ENCODE assay signal across 11 cellular contexts in the genomic region with DNA sequence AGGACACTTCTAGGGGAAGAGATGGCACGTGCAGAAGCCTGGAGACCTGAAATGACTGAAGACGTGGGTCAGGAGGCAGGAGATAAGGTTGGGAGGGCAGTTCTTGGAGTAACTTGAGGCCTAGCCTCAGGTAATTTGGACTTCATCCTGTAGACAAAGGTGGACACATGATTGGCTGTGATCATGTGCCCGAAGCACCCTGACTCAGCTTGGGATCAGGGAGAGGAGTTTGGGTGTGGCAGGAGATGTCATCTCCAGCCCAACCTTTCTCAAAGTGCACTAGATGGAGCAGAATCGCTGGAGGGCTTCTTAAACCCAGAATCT. TPM values are rescaled to one million over a fixed set of nuclear protein-coding genes. Genes with fewer than 3 reads are reported as not detected.
DNase-seq lines count a peak whose midpoint lies in the region; ATAC-seq lines count a peak whose summit lies in the region.
"Had no signal": no experiment of that assay in that cellular context is flagged by ENCODE, and none has a peak within 500 bp of the region (broad histone marks: within the 10 kb centered on the region; RNA-seq: fewer than 3 reads in every experiment).

No MANE protein-coding gene starts in this region.

- no peak for DNase-seq in activated naive CD4-positive, alpha-beta T cell treated with anti-CD3 and anti-CD28 coated beads, Interleukin-2, amount 10 ng/mL, durations not matched to agents 7 days and 5 days
- DNase-seq in activated naive CD4-positive, alpha-beta T cell treated with Interleukin-2 at 50 U/mL for 16 hours: no peak
- DNase-seq in T-helper 17 cell (no peak), islet precursor cell (peak; percentile 43), H4 (ENCODE audit: low spot score) (no peak), AG08395 (ENCODE audit: low spot score) (no peak)
- no peak for DNase-seq in stimulated activated effector memory CD8-positive, alpha-beta T cell treated with anti-CD3 and anti-CD28 coated beads, Interleukin-12 subunit alpha, Interleukin-12 subunit beta, amount 100 ng/mL, for 72 hours (ENCODE audit: low spot score in 2 of 2)
- DNase-seq: esophagus squamous epithelium, NCI-H187 treated with DMSO at 0.1 percent for 48 hours had no signal

- no peaks in the 10 kb centered on the region for H3K27me3 Mint-ChIP-seq in activated naive CD4-positive, alpha-beta T cell treated with anti-CD3 and anti-CD28 coated beads, Interleukin-2, amount 10 ng/mL, durations not matched to agents 7 days and 5 days
- no peaks in the 10 kb centered on the region for H3K27me3 Mint-ChIP-seq in T-helper 17 cell

- no peaks in the 10 kb centered on the region for H3K9me3 Mint-ChIP-seq in activated naive CD4-positive, alpha-beta T cell treated with anti-CD3 and anti-CD28 coated beads, Interleukin-2, amount 10 ng/mL, durations not matched to agents 7 days and 5 days
- no peaks in the 10 kb centered on the region for H3K9me3 Mint-ChIP-seq in stimulated activated effector memory CD8-positive, alpha-beta T cell treated with anti-CD3 and anti-CD28 coated beads, Interleukin-12 subunit alpha, Interleukin-12 subunit beta, amount 100 ng/mL, for 72 hours

- H3K36me3 Mint-ChIP-seq in activated naive CD4-positive, alpha-beta T cell treated with anti-CD3 and anti-CD28 coated beads, Interleukin-2, amount 10 ng/mL, durations not matched to agents 7 days and 5 days: peaks cover 3% of the 10 kb centered on the region
- peaks cover 5% of the 10 kb centered on the region for H3K36me3 Mint-ChIP-seq in T-helper 17 cell (ENCODE audit: low read depth)
- peaks cover 8% of the 10 kb centered on the region for H3K36me3 Mint-ChIP-seq in stimulated activated effector memory CD8-positive, alpha-beta T cell treated with anti-CD3 and anti-CD28 coated beads, Interleukin-12 subunit alpha, Interleukin-12 subunit beta, amount 100 ng/mL, for 72 hours

- no peaks in the 10 kb centered on the region for H3K9me3 ChIP-seq in T-helper 17 cell (ENCODE audit: control insufficient read depth, low read length, poor library complexity, severe bottlenecking)
- H3K9me3 ChIP-seq: esophagus squamous epithelium, vagina had no signal

- ATAC-seq in T-helper 17 cell (no peak), GM18511 (IDR thresholded peaks at IDR 0.05; ENCODE audit: unreplicated experiment) (no peak)
- ATAC-seq in stimulated activated effector memory CD8-positive, alpha-beta T cell treated with anti-CD3 and anti-CD28 coated beads, Interleukin-12 subunit alpha, Interleukin-12 subunit beta, amount 100 ng/mL, for 72 hours: no peak

- peak overlapping the region; percentile 76 for H3K4me3 Mint-ChIP-seq in activated naive CD4-positive, alpha-beta T cell treated with anti-CD3 and anti-CD28 coated beads, Interleukin-2, amount 10 ng/mL, durations not matched to agents 7 days and 5 days
- peak overlapping the region; percentile 99 for H3K4me3 Mint-ChIP-seq in T-helper 17 cell
- peak overlapping the region; percentile 85 for H3K4me3 Mint-ChIP-seq in stimulated activated effector memory CD8-positive, alpha-beta T cell treated with anti-CD3 and anti-CD28 coated beads, Interleukin-12 subunit alpha, Interleukin-12 subunit beta, amount 100 ng/mL, for 72 hours

- CTCF ChIA-PET in activated naive CD4-positive, alpha-beta T cell treated with anti-CD3 and anti-CD28 coated beads, Interleukin-2, amount 10 ng/mL, durations not matched to agents 7 days and 5 days (lab: Charles Lee): no interaction called here

- peak overlapping the region; percentile 8 for H3K27ac Mint-ChIP-seq in activated naive CD4-positive, alpha-beta T cell treated with anti-CD3 and anti-CD28 coated beads, Interleukin-2, amount 10 ng/mL, durations not matched to agents 7 days and 5 days
- peak overlapping the region; percentile 73 for H3K27ac Mint-ChIP-seq in T-helper 17 cell
- peak overlapping the region; percentile 9 for H3K27ac Mint-ChIP-seq in stimulated activated effector memory CD8-positive, alpha-beta T cell treated with anti-CD3 and anti-CD28 coated beads, Interleukin-12 subunit alpha, Interleukin-12 subunit beta, amount 100 ng/mL, for 72 hours

- H3K4me1 Mint-ChIP-seq in activated naive CD4-positive, alpha-beta T cell treated with anti-CD3 and anti-CD28 coated beads, Interleukin-2, amount 10 ng/mL, durations not matched to agents 7 days and 5 days: peaks cover 50% of the 10 kb centered on the region
- peaks cover 39% of the 10 kb centered on the region for H3K4me1 Mint-ChIP-seq in T-helper 17 cell
- H3K4me1 Mint-ChIP-seq in stimulated activated effector memory CD8-positive, alpha-beta T cell treated with anti-CD3 and anti-CD28 coated beads, Interleukin-12 subunit alpha, Interleukin-12 subunit beta, amount 100 ng/mL, for 72 hours: peaks cover 54% of the 10 kb centered on the region

RNA-seq across cellular contexts. Expression of a gene that starts 1.5 kb away (rescaled TPM):
- 1 to 10 TPM; 3.3 to 3.9 TPM for total RNA-seq in T-helper 17 cell
- total RNA-seq in H4 (2014; rRNA removed; shearing (Covaris generic)): 8.8 and 12.1 TPM in 2 replicates

RNA-seq across cellular contexts. Expression of a gene that starts 1.7 kb away (rescaled TPM):
- total RNA-seq in T-helper 17 cell: 10 to 100 TPM; 17.3 to 21.9 TPM
- 87.8 and 101 TPM in 2 replicates for total RNA-seq in H4 (2014; rRNA removed; shearing (Covaris generic))

RNA-seq across cellular contexts. Expression of a gene that starts 25.0 kb away (rescaled TPM):
- 1 to 10 TPM; 1.1 to 1.4 TPM for total RNA-seq in T-helper 17 cell
- 0.31 TPM in 1 of 2 replicates, not detected in the other for total RNA-seq in H4 (2014; rRNA removed; shearing (Covaris generic))

Comparison
In these comparisons a context has a peak if more than half of its experiments do, and no peak if none do; other contexts are left out.
1. H3K27ac Mint-ChIP-seq: peak in every context shown above with its lines; median percentile 73 in T-helper 17 cell; 9 in stimulated activated effector memory CD8-positive, alpha-beta T cell treated with anti-CD3 and anti-CD28 coated beads, Interleukin-12 subunit alpha, Interleukin-12 subunit beta, amount 100 ng/mL, for 72 hours; 8 in activated naive CD4-positive, alpha-beta T cell treated with anti-CD3 and anti-CD28 coated beads, Interleukin-2, amount 10 ng/mL, durations not matched to agents 7 days and 5 days.